Comparison of ENCODE assay signal across 9 cellular contexts in genomic region chr19:43820098-43820860, GRCh38. TPM values are rescaled to one million over a fixed set of nuclear protein-coding genes. Genes with fewer than 3 reads are reported as not detected.
DNase-seq lines count a peak whose midpoint lies in the region; ATAC-seq and TF ChIP-seq lines count a peak whose summit lies in the region.
"Had no signal": no experiment of that assay in that cellular context is flagged by ENCODE, and none has a peak within 500 bp of the region (broad histone marks: within the 10 kb centered on the region; RNA-seq: fewer than 3 reads in every experiment).

No MANE protein-coding gene starts in this region.

- H3K4me1 ChIP-seq in GM23338 (ENCODE audit: insufficient read depth) (no peaks in the 10 kb centered on the region), gastroesophageal sphincter (peaks cover 0 to 10% (median 5%) of the 10 kb centered on the region in 3 donors), rectal smooth muscle tissue (ENCODE audit: control insufficient read depth, insufficient read depth, low read length) (no peaks in the 10 kb centered on the region)

- peak overlapping the region; percentile 72 for H3K4me2 ChIP-seq in GM23338

- no peak for TF ChIP-seq EP300 in gastroesophageal sphincter (IDR thresholded peaks at IDR 0.05)

- H3K9me3 Mint-ChIP-seq in GM23338, result peaks cover 44% of the 10 kb centered on the region
- peaks cover 4% of the 10 kb centered on the region for H3K9me3 Mint-ChIP-seq in activated T-helper 17 cell treated with anti-CD3 and anti-CD28 coated beads, Interleukin-2, amount 50 U/mL, for 72 hours

- H3K36me3 Mint-ChIP-seq in GM23338 (ENCODE audit: low read depth), result peaks cover 9% of the 10 kb centered on the region; the same call in 2 of the 3 replicates
- no peaks in the 10 kb centered on the region for H3K36me3 Mint-ChIP-seq in activated T-helper 17 cell treated with anti-CD3 and anti-CD28 coated beads, Interleukin-2, amount 50 U/mL, for 72 hours (ENCODE audit: low read depth)

- no peak for TF ChIP-seq POLR2A in gastroesophageal sphincter (IDR thresholded peaks at IDR 0.05)

- peak overlapping the region; percentile 98; the same call in 1 of the 2 replicates for H2AFZ ChIP-seq in GM23338

- H3K4me1 Mint-ChIP-seq in GM23338, result no peaks in the 10 kb centered on the region
- H3K4me1 Mint-ChIP-seq in activated T-helper 17 cell treated with anti-CD3 and anti-CD28 coated beads, Interleukin-2, amount 50 U/mL, for 72 hours, result peaks cover 11% of the 10 kb centered on the region

- H4K20me1 ChIP-seq in GM23338 (replicated peaks; ENCODE audit: insufficient read depth), result no peaks in the 10 kb centered on the region

- WGBS in gastroesophageal sphincter (ENCODE audit: low coverage in 1 of 2), 2 donors, result 30 to 49% methylated on average over 3 to 21 of the region's 47 CpGs

- H3K27ac ChIP-seq in GM23338 (ENCODE audit: low read depth) (no peak overlapping the region), gastroesophageal sphincter (no peak overlapping the region), rectal smooth muscle tissue (ENCODE audit: low read depth, low read length) (no peak overlapping the region)

- H3K27me3 ChIP-seq in GM23338 (ENCODE audit: insufficient read depth) (peaks cover 21% of the 10 kb centered on the region), gastroesophageal sphincter (peaks cover 7% of the 10 kb centered on the region), rectal smooth muscle tissue (ENCODE audit: control insufficient read depth, insufficient read depth, low read length) (no peaks in the 10 kb centered on the region)

- peak overlapping the region; percentile 45 for H3K4me3 ChIP-seq in GM23338
- peak overlapping the region; percentile 8 to 51 for H3K4me3 ChIP-seq in gastroesophageal sphincter
- H3K4me3 ChIP-seq in rectal smooth muscle tissue (ENCODE audit: low read length), result peak overlapping the region; percentile 65

- no peak overlapping the region for H3K9ac ChIP-seq in rectal smooth muscle tissue (ENCODE audit: low read length)

- DNase-seq in GM23338 (ENCODE audit: low spot score) (peak; percentile 91), T-helper 9 cell (no peak)

- H3K36me3 ChIP-seq in GM23338 (ENCODE audit: insufficient read depth), result no peaks in the 10 kb centered on the region
- no peaks in the 10 kb centered on the region for H3K36me3 ChIP-seq in gastroesophageal sphincter
- no peaks in the 10 kb centered on the region for H3K36me3 ChIP-seq in rectal smooth muscle tissue (ENCODE audit: control insufficient read depth, insufficient read depth, low read length)

- no peaks in the 10 kb centered on the region for H3K79me2 ChIP-seq in GM23338 (replicated peaks; ENCODE audit: insufficient read depth)

- no peaks in the 10 kb centered on the region for H3F3A ChIP-seq in GM23338 (replicated peaks; ENCODE audit: low read depth)

- H3K27me3 Mint-ChIP-seq in GM23338 (ENCODE audit: insufficient read depth, low read depth, poor library complexity), result peaks cover 11% of the 10 kb centered on the region
- H3K27me3 Mint-ChIP-seq in activated T-helper 17 cell treated with anti-CD3 and anti-CD28 coated beads, Interleukin-2, amount 50 U/mL, for 72 hours, result peaks cover 10% of the 10 kb centered on the region

- no peaks in the 10 kb centered on the region for H3K9me3 ChIP-seq in gastroesophageal sphincter

- TF ChIP-seq CTCF in GM23338 (conservative IDR thresholded peaks at IDR 0.05; ENCODE audit: low read depth in 2 of 2) (no peak), gastroesophageal sphincter (IDR thresholded peaks at IDR 0.05) (no peak)

- no peak overlapping the region for H3K27ac Mint-ChIP-seq in GM23338
- H3K27ac Mint-ChIP-seq in activated T-helper 17 cell treated with anti-CD3 and anti-CD28 coated beads, Interleukin-2, amount 50 U/mL, for 72 hours, result peak overlapping the region; percentile 89

- ATAC-seq in GM23338, result peak; percentile 92
- peak; percentile 74 for ATAC-seq in activated T-helper 17 cell treated with anti-CD3 and anti-CD28 coated beads, Interleukin-2, amount 50 U/mL, for 72 hours (replicated peaks)
- peak; percentile 48 for ATAC-seq in gastroesophageal sphincter
- no peak for ATAC-seq in HG02759 (IDR thresholded peaks at IDR 0.05; ENCODE audit: unreplicated experiment)
- no peak for ATAC-seq in GM18907 (IDR thresholded peaks at IDR 0.05; ENCODE audit: unreplicated experiment)
- ATAC-seq in HG02973 (IDR thresholded peaks at IDR 0.05; ENCODE audit: unreplicated experiment), result no peak

- H3K9me2 ChIP-seq in GM23338 (ENCODE audit: insufficient read depth), result peaks cover 10% of the 10 kb centered on the region

- peak overlapping the region; percentile 63; the same call in 2 of the 3 replicates for H3K4me3 Mint-ChIP-seq in GM23338
- peak overlapping the region; percentile 96 for H3K4me3 Mint-ChIP-seq in activated T-helper 17 cell treated with anti-CD3 and anti-CD28 coated beads, Interleukin-2, amount 50 U/mL, for 72 hours

TF ChIP-seq in GM23338, 12 proteins besides CTCF, POLR2A, EP300 and RAD21:
- TF ChIP-seq ETS1 (IDR thresholded peaks at IDR 0.05) (peak; percentile 73), REST (IDR thresholded peaks at IDR 0.05; ENCODE audit: unreplicated experiment) (no peak)

RNA-seq across cellular contexts. Expression of gene ZNF283, which starts 6.8 kb away (rescaled TPM):
- 8.7 and 12.0 TPM in 2 replicates for total RNA-seq in GM23338 (2014; rRNA removed; shearing (Covaris generic))
- polyA plus RNA-seq in GM23338 (2016; fragmentation: Nextera tagmentation; extraction: Ambion mirVana), result 3.0 and 3.1 TPM in 2 replicates
- 10 to 100 TPM in 1 of 2 donors, 1 to 10 TPM in 1; 7.7 to 12.3 TPM for total RNA-seq in activated T-helper 17 cell treated with anti-CD3 and anti-CD28 coated beads, Interleukin-2, amount 50 U/mL, for 72 hours
- 10 to 100 TPM in 3 of 4 donors, 1 to 10 TPM in 1; 9.6 to 11.4 (median 10.5) TPM for total RNA-seq in gastroesophageal sphincter

RNA-seq across cellular contexts. Expression of gene LYPD5, which starts 18.0 kb away (rescaled TPM):
- total RNA-seq in GM23338 (2014; rRNA removed; shearing (Covaris generic)), result 0.54 and 1.1 TPM in 2 replicates
- polyA plus RNA-seq in GM23338 (2016; fragmentation: Nextera tagmentation; extraction: Ambion mirVana), result 0.61 and 1.5 TPM in 2 replicates
- 1 to 10 TPM in 1 of 2 donors, under 1 TPM in 1; 0.73 to 6.6 TPM for total RNA-seq in activated T-helper 17 cell treated with anti-CD3 and anti-CD28 coated beads, Interleukin-2, amount 50 U/mL, for 72 hours
- total RNA-seq in gastroesophageal sphincter, result 1 to 10 TPM; 3.1 to 9.8 (median 5.2) TPM
- total RNA-seq: LHCN-M2 had no signal

RNA-seq across cellular contexts. Expression of gene KCNN4, which starts 39.5 kb away (rescaled TPM):
- 3.2 and 3.4 TPM in 2 replicates for total RNA-seq in GM23338 (2014; rRNA removed; shearing (Covaris generic))
- polyA plus RNA-seq in GM23338 (2016; fragmentation: Nextera tagmentation; extraction: Ambion mirVana), result 0.75 and 0.86 TPM in 2 replicates
- 100 to 1,000 TPM; 116 to 385 TPM for total RNA-seq in activated T-helper 17 cell treated with anti-CD3 and anti-CD28 coated beads, Interleukin-2, amount 50 U/mL, for 72 hours
- total RNA-seq in gastroesophageal sphincter, result 1 to 10 TPM; 1.8 to 7.1 (median 3.4) TPM

Comparison
In these comparisons a context has a peak if more than half of its experiments do, and no peak if none do; other contexts are left out.
1. ATAC-seq: peak in GM23338 (single experiment), activated T-helper 17 cell treated with anti-CD3 and anti-CD28 coated beads, Interleukin-2, amount 50 U/mL, for 72 hours (single experiment) and gastroesophageal sphincter (single experiment); none in HG02759 (single experiment), GM18907 (single experiment) and HG02973 (single experiment).
2. RNA of gene KCNN4, which starts 39.5 kb away (total RNA-seq): 116 to 385 TPM in activated T-helper 17 cell treated with anti-CD3 and anti-CD28 coated beads, Interleukin-2, amount 50 U/mL, for 72 hours; 1.8 to 7.1 TPM in gastroesophageal sphincter and 3.2 to 3.4 TPM in GM23338; every median in the first group is over 10 times any median in the second.
3. Peak in every context shown above with its lines, with median percentiles within 50 percentile points of each other: H3K4me3 ChIP-seq.